In genomic region chr9:121499427-121500164, GRCh38 we compare ENCODE assay signal across 8 cellular contexts. TPM values are rescaled to one million over a fixed set of nuclear protein-coding genes. Genes with fewer than 3 reads are reported as not detected.
DNase-seq lines count a peak whose midpoint lies in the region; TF ChIP-seq lines count a peak whose summit lies in the region.

Gene GGTA1, minus strand, starts transcription at chr9:121499844. Its CDS starts 31,922 bp downstream, at chr9:121467922.

- intact Hi-C loops in lower leg skin (cut with DNase I; ENCODE audit: low total_unique reads), result no loop called here

- no peaks in the 10 kb centered on the region for H3K36me3 ChIP-seq in BLaER1 treated with 17β-estradiol and CSF1 and Interleukin-3, amounts not matched to agents 10 nM and 100 nM
- H3K36me3 ChIP-seq in HAP-1 (replicated peaks) (no peaks in the 10 kb centered on the region), SJSA1 (no peaks in the 10 kb centered on the region)
- H3K36me3 ChIP-seq in effector memory CD4-positive, alpha-beta T cell (ENCODE audit: control insufficient read depth, insufficient read depth, low read length), result no peaks in the 10 kb centered on the region

- TF ChIP-seq POLR2A in lower leg skin (IDR thresholded peaks at IDR 0.05), result no peak

- H3K4me3 ChIP-seq in BLaER1 treated with 17β-estradiol and CSF1 and Interleukin-3, amounts not matched to agents 10 nM and 100 nM, result peak within 1 kb of the TSS; percentile 52 to 71 (median 62)
- H3K4me3 ChIP-seq in HAP-1 (peak within 1 kb of the TSS; percentile 29), SJSA1 (0 out of 2 replicates have a peak within 1 kb of the TSS, but pooled peaks have one; percentile 15), lower leg skin (ENCODE audit: low read depth, poor library complexity, severe bottlenecking) (peak within 1 kb of the TSS; percentile 40)
- peak within 1 kb of the TSS; percentile 25 for H3K4me3 ChIP-seq in effector memory CD4-positive, alpha-beta T cell (ENCODE audit: insufficient read depth, low read depth, low read length, poor library complexity, severe bottlenecking)

- peak; percentile 12 to 74 for DNase-seq in HAP-1 (ENCODE audit: low spot score in 2 of 2)
- DNase-seq in SJSA1 (ENCODE audit: low read depth in 1 of 2, low spot score in 2 of 2), result peak in 1 of 2 experiments; percentile 8
- DNase-seq in effector memory CD4-positive, alpha-beta T cell, result no peak
- peak; percentile 62 to 94 for DNase-seq in lower leg skin (ENCODE audit: low spot score in 2 of 2)
- DNase-seq in cerebellar nuclear complex (lab: John Stamatoyannopoulos, UW), result no peak
- no peak for DNase-seq in HT-29 (ENCODE audit: low spot score)

- H3K9me3 ChIP-seq in BLaER1 treated with 17β-estradiol and CSF1 and Interleukin-3, amounts not matched to agents 10 nM and 100 nM (replicated peaks in 1 of 11), result peaks cover 8 to 16% (median 10%) of the 10 kb centered on the region in 11 experiments; a peak in 19 of 22 replicates
- H3K9me3 ChIP-seq in HAP-1 (peaks cover 7% of the 10 kb centered on the region), SJSA1 (replicated peaks) (no peaks in the 10 kb centered on the region; the same call in 1 of the 2 replicates)
- no peaks in the 10 kb centered on the region for H3K9me3 ChIP-seq in effector memory CD4-positive, alpha-beta T cell (ENCODE audit: control insufficient read depth, low read length)

- peaks cover 21 to 58% (median 29%) of the 10 kb centered on the region in 10 experiments for H3K4me1 ChIP-seq in BLaER1 treated with 17β-estradiol and CSF1 and Interleukin-3, amounts not matched to agents 10 nM and 100 nM
- peaks cover 16% of the 10 kb centered on the region for H3K4me1 ChIP-seq in HAP-1
- peaks cover 9% of the 10 kb centered on the region for H3K4me1 ChIP-seq in SJSA1 (replicated peaks)
- H3K4me1 ChIP-seq in effector memory CD4-positive, alpha-beta T cell (ENCODE audit: control insufficient read depth, insufficient read depth, low read length, poor library complexity, severe bottlenecking), result peaks cover 18% of the 10 kb centered on the region

- H3K27me3 ChIP-seq in BLaER1 treated with 17β-estradiol and CSF1 and Interleukin-3, amounts not matched to agents 10 nM and 100 nM, result peaks cover 41 to 68% (median 54%) of the 10 kb centered on the region in 11 experiments
- H3K27me3 ChIP-seq in HAP-1 (ENCODE audit: low read depth) (peaks cover 22% of the 10 kb centered on the region), SJSA1 (replicated peaks) (peaks cover 37% of the 10 kb centered on the region)
- H3K27me3 ChIP-seq in effector memory CD4-positive, alpha-beta T cell (replicated peaks; ENCODE audit: control insufficient read depth, insufficient read depth, low read length, poor library complexity, severe bottlenecking), result peaks cover 13% of the 10 kb centered on the region

- in situ Hi-C loops in HAP-1 (cut with MboI; ENCODE audit: low sequenced_read_pairs), result no loop called here

- H3K4me2 ChIP-seq in BLaER1 treated with 17β-estradiol and CSF1 and Interleukin-3, amounts not matched to agents 10 nM and 100 nM, result peak within 1 kb of the TSS; percentile 89 to 100 (median 96)

- H3K9ac ChIP-seq in BLaER1 treated with 17β-estradiol and CSF1 and Interleukin-3, amounts not matched to agents 10 nM and 100 nM, result peak within 1 kb of the TSS; percentile 5 to 80 (median 54); a peak in 19 of 22 replicates

- H3K27ac ChIP-seq in BLaER1 treated with 17β-estradiol and CSF1 and Interleukin-3, amounts not matched to agents 10 nM and 100 nM, result peak within 1 kb of the TSS in 3 of 11 experiments; percentile 30 to 62 (median 45); a peak in 3 of 22 replicates
- no peak within 1 kb of the TSS for H3K27ac ChIP-seq in SJSA1
- H3K27ac ChIP-seq in effector memory CD4-positive, alpha-beta T cell (ENCODE audit: insufficient read depth, low read length, poor library complexity, severe bottlenecking), result no peak within 1 kb of the TSS

- 0% methylated on average over 21 to 43 of the region's 72 CpGs for whole genome bisulfite sequencing in lower leg skin, 2 donors

- no peak for TF ChIP-seq CTCF in lower leg skin (IDR thresholded peaks at IDR 0.05)
- TF ChIP-seq CTCF in subcutaneous adipose tissue (IDR thresholded peaks at IDR 0.05; ENCODE audit: low read depth), result no peak

- peaks cover 0 to 24% (median 21%) of the 10 kb centered on the region in 11 experiments; a peak in 16 of 22 replicates for H4K20me1 ChIP-seq in BLaER1 treated with 17β-estradiol and CSF1 and Interleukin-3, amounts not matched to agents 10 nM and 100 nM

RNA-seq across cellular contexts. Expression of gene GGTA1, which starts in this region (rescaled TPM):
- not detected in 2 replicates for total RNA-seq in SJSA1 (2014; rRNA removed; shearing (Covaris generic))
- total RNA-seq in lower leg skin (10 to 100 TPM in 1 of 4 donors, 1 to 10 TPM in 3; 5.4 to 11.9 (median 8.0) TPM), subcutaneous adipose tissue (10 to 100 TPM; 12.4 to 30.9 (median 17.5) TPM)
- not detected in 2 replicates for total RNA-seq in HT-29 (2014; rRNA removed; shearing (Covaris generic))

Comparison
In these comparisons a context has a peak if more than half of its experiments do, and no peak if none do; other contexts are left out.
1. DNase-seq: peak in HAP-1 (2 of 2) and lower leg skin (2 of 2); none in effector memory CD4-positive, alpha-beta T cell (0 of 3), cerebellar nuclear complex (0 of 2) and HT-29 (single experiment).
2. Peak in every context shown above with its lines, with median percentiles within 50 percentile points of each other: H3K4me3 ChIP-seq.